ENCODE assay signal across 8 cellular contexts in the genomic region with DNA sequence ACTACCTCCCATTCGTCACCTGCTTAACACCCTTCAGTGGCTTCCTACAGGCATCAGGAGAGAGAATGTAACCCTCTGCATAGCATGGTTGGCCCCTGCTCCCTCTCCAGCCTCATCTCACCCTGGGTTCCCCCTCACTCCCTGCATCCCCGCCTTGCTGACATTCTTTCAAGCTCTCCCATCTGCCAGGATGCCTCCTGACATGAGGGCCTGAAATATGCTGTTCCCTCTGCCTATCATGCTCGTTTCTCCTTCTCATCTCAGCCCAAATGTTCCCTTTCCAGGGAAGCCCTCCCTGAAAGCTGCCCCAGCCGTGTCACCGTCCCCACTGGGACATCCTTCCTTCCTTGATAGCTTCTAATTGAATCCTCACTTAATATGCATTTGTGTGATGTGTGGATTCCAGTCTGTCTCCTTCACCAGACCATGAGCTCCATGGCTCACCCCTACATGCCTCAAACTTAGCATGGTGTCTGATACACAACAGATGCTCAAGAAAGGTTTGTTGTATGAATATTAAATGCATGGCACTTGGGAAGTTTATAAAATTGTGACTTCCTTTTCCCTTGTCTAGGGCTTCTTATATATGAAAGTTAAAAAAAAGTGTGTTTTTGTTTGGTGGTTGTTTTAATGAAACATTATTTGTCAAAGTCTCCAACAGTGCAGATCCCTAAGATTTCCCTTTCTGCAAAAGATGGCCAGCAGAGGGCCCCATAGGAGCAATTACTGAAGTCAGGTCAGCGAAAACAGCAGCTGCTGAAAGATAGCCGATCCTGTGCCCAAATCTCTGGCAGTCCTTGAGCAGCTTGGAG. TPM values are rescaled to one million over a fixed set of nuclear protein-coding genes. Genes with fewer than 3 reads are reported as not detected.
DNase-seq lines count a peak whose midpoint lies in the region; ATAC-seq and TF ChIP-seq lines count a peak whose summit lies in the region.

No MANE protein-coding gene starts in this region.

- no peaks in the 10 kb centered on the region for H3K9me3 Mint-ChIP-seq in activated B cell treated with CpG ODN at 0.5 μM for 24 hours

- no peaks in the 10 kb centered on the region for H3K36me3 Mint-ChIP-seq in activated B cell treated with CpG ODN at 0.5 μM for 24 hours (ENCODE audit: low read depth)

- TF ChIP-seq CTCF in BE2C (IDR thresholded peaks at IDR 0.05; ENCODE audit: low read depth, low read length): peak; percentile 81
- TF ChIP-seq CTCF in activated B cell treated with CpG ODN at 0.5 μM for 24 hours (IDR thresholded peaks at IDR 0.05): peak; percentile 83
- peak; percentile 72 for TF ChIP-seq CTCF in cardiac fibroblast (IDR thresholded peaks at IDR 0.05; ENCODE audit: low read depth, low read length)

- H3K27me3 ChIP-seq in BE2C: no peaks in the 10 kb centered on the region; the same call in 1 of the 2 replicates

- DNase-seq in BE2C: peak; percentile 74
- peak; percentile 17 for DNase-seq in NCI-H2171 (lab: John Stamatoyannopoulos, UW)
- DNase-seq in activated B cell treated with CpG ODN at 0.5 μM for 24 hours: no peak
- DNase-seq in cardiac fibroblast (ENCODE audit: low read depth in 2 of 2): peak; percentile 72 to 80
- DNase-seq in kidney tubule cell (ENCODE audit: low spot score): peak; percentile 57
- DNase-seq in stimulated activated CD4-positive, alpha-beta T cell treated with anti-CD3 and anti-CD28 coated beads, Interleukin-2, amount 100 ng/mL, for 4 hours (ENCODE audit: low read depth): peak; percentile 67

- H3K36me3 ChIP-seq in BE2C: no peaks in the 10 kb centered on the region

- no peaks in the 10 kb centered on the region for H3K9me3 ChIP-seq in BE2C

- H3K4me3 ChIP-seq in BE2C (ENCODE audit: low read depth, low read length) (no peak overlapping the region), cardiac fibroblast (replicated peaks in 1 of 2; ENCODE audit: low read depth in 2 of 2, low read length in 2 of 2) (no peak overlapping the region)

- no peaks in the 10 kb centered on the region for H3K4me1 ChIP-seq in BE2C

- peak; percentile 56 for ATAC-seq in GM21423 (IDR thresholded peaks at IDR 0.05; ENCODE audit: unreplicated experiment)
- ATAC-seq in activated B cell treated with CpG ODN at 0.5 μM for 24 hours (ENCODE audit: low read depth): peak; percentile 49
- ATAC-seq in HG03378 (IDR thresholded peaks at IDR 0.05; ENCODE audit: unreplicated experiment): no peak

- H3K27me3 Mint-ChIP-seq in activated B cell treated with CpG ODN at 0.5 μM for 24 hours: no peaks in the 10 kb centered on the region

- no peak overlapping the region for H3K4me3 Mint-ChIP-seq in activated B cell treated with CpG ODN at 0.5 μM for 24 hours

- H3K27ac Mint-ChIP-seq in activated B cell treated with CpG ODN at 0.5 μM for 24 hours: no peak overlapping the region

- POLR2A ChIA-PET in activated B cell treated with CpG ODN at 0.5 μM for 24 hours (lab: Charles Lee): interaction anchor here (1.3 kb wide), 1 partner anchor 106 kb away, joined by 3 read pairs; no protein-coding TSS in a partner anchor

- intact Hi-C loops in activated B cell treated with CpG ODN at 0.5 μM for 24 hours (cut with micrococcal nuclease): loop anchor here (1.0 kb wide), 3 partner anchors 43 to 195 kb away; no protein-coding TSS in a partner anchor

- CTCF ChIA-PET in activated B cell treated with CpG ODN at 0.5 μM for 24 hours (lab: Charles Lee): interaction anchor here (0.7 to 7.1 kb wide), 23 partner anchors 8 to 407 kb away, joined by 3 to 95 read pairs (median 4); no protein-coding TSS in a partner anchor

- no peaks in the 10 kb centered on the region for H3K4me1 Mint-ChIP-seq in activated B cell treated with CpG ODN at 0.5 μM for 24 hours

RNA-seq across cellular contexts. Expression of a gene that starts 7.3 kb away (rescaled TPM):
- polyA plus RNA-seq in BE2C (2012; ENCODE audit: insufficient read depth, insufficient read length, low read depth): not detected
- total RNA-seq in activated B cell treated with CpG ODN at 0.5 μM for 24 hours: not detected in 2 replicates
